ENCODE assay signal across 8 cellular contexts in genomic region chr1:41240806-41241747, GRCh38. TPM values are rescaled to one million over a fixed set of nuclear protein-coding genes. Genes with fewer than 3 reads are reported as not detected.
A peak's percentile ranks its signal among the peaks of the same experiment; 100 is the strongest.
DNase-seq lines count a peak whose midpoint lies in the region; ATAC-seq, FAIRE-seq and TF ChIP-seq lines count a peak whose summit lies in the region.

No MANE protein-coding gene starts in this region.

- H3K27me3 Mint-ChIP-seq in type B pancreatic cell, result no peaks in the 10 kb centered on the region

- H3K79me2 ChIP-seq in PC-9 (ENCODE audit: low read depth), result peaks cover 36% of the 10 kb centered on the region

- H3K4me3 Mint-ChIP-seq in type B pancreatic cell, result peak overlapping the region; percentile 91

- POLR2A ChIA-PET in AG04450 (lab: Yijun Ruan, JAX), result interaction anchor here (1.2 kb wide), 1 partner anchor 88 kb away, joined by 3 read pairs; no protein-coding TSS in a partner anchor
- POLR2A ChIA-PET in PC-9 (lab: Charles Lee; ENCODE audit: unreplicated experiment), result interaction anchor here (0.5 kb wide), 1 partner anchor 386 kb away, joined by 3 read pairs; no protein-coding TSS in a partner anchor

- H3K4me1 ChIP-seq in PC-9 (replicated peaks; ENCODE audit: insufficient read depth) (peaks cover 41% of the 10 kb centered on the region), neutrophil (ENCODE audit: control insufficient read depth in 1 of 2, insufficient read depth in 1 of 2, low read depth in 1 of 2, low read length in 1 of 2) (peaks cover 13 to 17% of the 10 kb centered on the region in 2 experiments)

- peaks cover 30% of the 10 kb centered on the region for H3F3A ChIP-seq in PC-9 (ENCODE audit: insufficient read depth, low read depth)

- peaks cover 28% of the 10 kb centered on the region for H3K4me1 Mint-ChIP-seq in type B pancreatic cell (ENCODE audit: unreplicated experiment)

- H3K36me3 Mint-ChIP-seq in type B pancreatic cell, result no peaks in the 10 kb centered on the region

- H4K20me1 ChIP-seq in PC-9 (ENCODE audit: insufficient read depth), result no peaks in the 10 kb centered on the region

- intact Hi-C loops in PC-9 (cut with micrococcal nuclease; ENCODE audit: unreplicated experiment), result loop anchor here (10.0 kb wide), 2 partner anchors 216 to 396 kb away; partner anchors contain the start of gene SLFNL1

- H3K36me3 ChIP-seq in PC-9 (ENCODE audit: low read depth), result no peaks in the 10 kb centered on the region
- no peaks in the 10 kb centered on the region for H3K36me3 ChIP-seq in neutrophil

- no peaks in the 10 kb centered on the region for H3K27me3 ChIP-seq in AG04450 (ENCODE audit: control insufficient read depth, insufficient read depth, low read length)
- H3K27me3 ChIP-seq in PC-9 (ENCODE audit: insufficient read depth, low read depth), result no peaks in the 10 kb centered on the region
- peaks cover 9% of the 10 kb centered on the region for H3K27me3 ChIP-seq in neutrophil

- no peak for FAIRE-seq in frontal cortex (lab: Jason Lieb, UNC)

- H3K27ac ChIP-seq in AG04450 (ENCODE audit: low read depth, low read length) (peak overlapping the region; percentile 74), PC-9 (peak overlapping the region; percentile 40), neutrophil (peak overlapping the region; percentile 44)

- no peaks in the 10 kb centered on the region for H3K9me3 Mint-ChIP-seq in type B pancreatic cell

- peak overlapping the region; percentile 80 for H3K4me2 ChIP-seq in PC-9

- H3K9me3 ChIP-seq in AG04450 (ENCODE audit: control insufficient read depth, insufficient read depth, low read length) (no peaks in the 10 kb centered on the region; the same call in 1 of the 2 replicates), PC-9 (ENCODE audit: insufficient read depth, low read depth) (no peaks in the 10 kb centered on the region), neutrophil (no peaks in the 10 kb centered on the region)

- TF ChIP-seq CTCF in AG04450 (IDR thresholded peaks at IDR 0.05; ENCODE audit: low read depth, low read length) (no peak), PC-9 (conservative IDR thresholded peaks at IDR 0.05) (no peak), neutrophil (IDR thresholded peaks at IDR 0.05) (no peak), type B pancreatic cell (conservative IDR thresholded peaks at IDR 0.05) (no peak)

- H3K27ac Mint-ChIP-seq in type B pancreatic cell, result peak overlapping the region; percentile 92

- ATAC-seq in HG03103 (IDR thresholded peaks at IDR 0.05; ENCODE audit: low read depth, unreplicated experiment), result peak; percentile 37

- H3K4me3 ChIP-seq in AG04450 (ENCODE audit: low read depth, low read length) (peak overlapping the region; percentile 62), PC-9 (peak overlapping the region; percentile 65; the same call in 1 of the 2 replicates), neutrophil (ENCODE audit: low read depth in 1 of 2, low read length in 1 of 2) (peak overlapping the region; percentile 54 to 67)

- DNase-seq in AG04450 (ENCODE audit: low read depth, low spot score) (no peak), PC-9 (peak in 1 of 2 experiments; percentile 43), frontal cortex (ENCODE audit: low spot score in 2 of 2) (peak; percentile 67 to 69), type B pancreatic cell (ENCODE audit: extremely low spot score, unreplicated experiment) (peak; percentile 77)
- peak; percentile 80 for DNase-seq in activated effector memory CD4-positive, alpha-beta T cell treated with anti-CD3 and anti-CD28 coated beads, Interleukin-2, amount 50 U/mL, for 16 hours

- H3K9me2 ChIP-seq in PC-9 (ENCODE audit: insufficient read depth), result no peaks in the 10 kb centered on the region

- BruUV-seq in PC-9 (replicated peaks; lab: Mats Ljungman, UMichigan), result TSS peak; percentile 54

- peak; percentile 62 for TF ChIP-seq POLR2A in GM18526 (IDR thresholded peaks at IDR 0.05; ENCODE audit: extremely low read depth, insufficient read length)

- CTCF ChIA-PET in AG04450 (lab: Charles Lee) (interaction anchor here (0.6 to 1.1 kb wide), 13 partner anchors 25 to 252 kb away, joined by 3 to 9 read pairs (median 4); no protein-coding TSS in a partner anchor), PC-9 (lab: Charles Lee) (interaction anchor here (1.1 kb wide), 1 partner anchor 133 kb away, joined by 6 read pairs; no protein-coding TSS in a partner anchor)

- H2AFZ ChIP-seq in PC-9, result peak overlapping the region; percentile 74; the same call in 1 of the 2 replicates

RNA-seq across cellular contexts. Expression of gene SCMH1, which starts 1.0 kb away (rescaled TPM):
- polyA plus RNA-seq in AG04450 (2011; rRNA removed), result 32.1 and 37.5 TPM in 2 replicates
- 57.0 and 67.1 TPM in 2 replicates for polyA minus RNA-seq in AG04450 (2011; rRNA and poly(A)+ RNA removed)
- total RNA-seq in PC-9 (2021) (35.4 and 39.5 TPM in 2 replicates), frontal cortex (29.8 TPM), type B pancreatic cell (ENCODE audit: low replicate concordance) (17.2 and 36.7 TPM in 2 replicates)
